ENCODE assay signal across 8 cellular contexts in genomic region chr18:5057348-5058012, GRCh38.
A peak's percentile ranks its signal among the peaks of the same experiment; 100 is the strongest.
DNase-seq lines count a peak whose midpoint lies in the region; ATAC-seq and TF ChIP-seq lines count a peak whose summit lies in the region.

No MANE protein-coding gene starts in this region.

- H3K27me3 Mint-ChIP-seq in activated naive CD4-positive, alpha-beta T cell treated with anti-CD3 and anti-CD28 coated beads, Interleukin-2, amount 10 ng/mL, durations not matched to agents 7 days and 5 days = peaks cover 7% of the 10 kb centered on the region

- ATAC-seq in GM21423 (IDR thresholded peaks at IDR 0.05; ENCODE audit: unreplicated experiment) = peak; percentile 81
- peak in 3 of 4 donors; percentile 63 to 77 (median 72) for ATAC-seq in heart left ventricle

- CTCF ChIA-PET in PC-9 (lab: Charles Lee) = no interaction called here
- CTCF ChIA-PET in activated naive CD4-positive, alpha-beta T cell treated with anti-CD3 and anti-CD28 coated beads, Interleukin-2, amount 10 ng/mL, durations not matched to agents 7 days and 5 days (lab: Charles Lee) = interaction anchor here (0.7 to 4.2 kb wide), 7 partner anchors 9 to 950 kb away, joined by 3 to 73 read pairs (median 3); no protein-coding TSS in a partner anchor

- H3K4me1 Mint-ChIP-seq in activated naive CD4-positive, alpha-beta T cell treated with anti-CD3 and anti-CD28 coated beads, Interleukin-2, amount 10 ng/mL, durations not matched to agents 7 days and 5 days = peaks cover 20% of the 10 kb centered on the region

- BruUV-seq in PC-9 (replicated peaks; lab: Mats Ljungman, UMichigan) = no TSS peak

- no peak overlapping the region for H3K4me3 ChIP-seq in PC-9
- peak overlapping the region in 1 of 12 donors; percentile 9 for H3K4me3 ChIP-seq in heart left ventricle

- WGBS in heart left ventricle, 4 donors = 13 to 18% (median 15%) methylated on average over 9 of the region's 9 CpGs

- H3K4me3 Mint-ChIP-seq in activated naive CD4-positive, alpha-beta T cell treated with anti-CD3 and anti-CD28 coated beads, Interleukin-2, amount 10 ng/mL, durations not matched to agents 7 days and 5 days = no peak overlapping the region

- H3K9me2 ChIP-seq in PC-9 (ENCODE audit: insufficient read depth) = no peaks in the 10 kb centered on the region

- peak; percentile 79 for DNase-seq in DMS79 treated with DMSO at 0.1 percent for 48 hours (lab: John Stamatoyannopoulos, UW)
- peak; percentile 42 for DNase-seq in HuH-7.5 (ENCODE audit: low spot score)
- peak in 1 of 2 experiments; percentile 50 for DNase-seq in PC-9
- DNase-seq in activated naive CD4-positive, alpha-beta T cell treated with anti-CD3 and anti-CD28 coated beads, Interleukin-2, amount 10 ng/mL, durations not matched to agents 7 days and 5 days = peak; percentile 70
- DNase-seq in heart left ventricle = peak; percentile 35 to 62 (median 58)
- peak; percentile 78 for DNase-seq in retina
- DNase-seq in NCI-H1048 (lab: John Stamatoyannopoulos, UW) = no peak

- H3K4me2 ChIP-seq in PC-9 = no peak overlapping the region

- peak overlapping the region; percentile 1 for H3K27ac Mint-ChIP-seq in activated naive CD4-positive, alpha-beta T cell treated with anti-CD3 and anti-CD28 coated beads, Interleukin-2, amount 10 ng/mL, durations not matched to agents 7 days and 5 days

- no peak overlapping the region for H3K27ac ChIP-seq in PC-9
- H3K27ac ChIP-seq in heart left ventricle = no peak overlapping the region

- POLR2A ChIA-PET in PC-9 (lab: Charles Lee; ENCODE audit: unreplicated experiment) = no interaction called here

- no peaks in the 10 kb centered on the region for H3F3A ChIP-seq in PC-9 (ENCODE audit: insufficient read depth, low read depth)

- TF ChIP-seq POLR2A in heart left ventricle (IDR thresholded peaks at IDR 0.05) = no peak

- H3K9me3 Mint-ChIP-seq in activated naive CD4-positive, alpha-beta T cell treated with anti-CD3 and anti-CD28 coated beads, Interleukin-2, amount 10 ng/mL, durations not matched to agents 7 days and 5 days = no peaks in the 10 kb centered on the region

- H3K36me3 ChIP-seq in PC-9 (ENCODE audit: low read depth) = no peaks in the 10 kb centered on the region
- no peaks in the 10 kb centered on the region for H3K36me3 ChIP-seq in heart left ventricle

- intact Hi-C loops in PC-9 (cut with micrococcal nuclease; ENCODE audit: unreplicated experiment) (loop anchor here (1.0 to 5.0 kb wide), 2 partner anchors 951 to 1060 kb away; no protein-coding TSS in a partner anchor), heart left ventricle (cut with DNase I) (loop anchor here in 8 of 10 donors (2.0 to 10.0 kb wide), 5 partner anchors 949 to 955 kb away; no protein-coding TSS in a partner anchor)

- H3K4me1 ChIP-seq in PC-9 (replicated peaks; ENCODE audit: insufficient read depth) = no peaks in the 10 kb centered on the region
- peaks cover 0 to 16% (median 0%) of the 10 kb centered on the region in 12 donors for H3K4me1 ChIP-seq in heart left ventricle

- H3K27me3 ChIP-seq in PC-9 (ENCODE audit: insufficient read depth, low read depth) (peaks cover 22% of the 10 kb centered on the region), heart left ventricle (no peaks in the 10 kb centered on the region)

- H2AFZ ChIP-seq in PC-9 = no peak overlapping the region

- no peaks in the 10 kb centered on the region for H3K9me3 ChIP-seq in PC-9 (ENCODE audit: insufficient read depth, low read depth)
- peaks cover 0 to 8% (median 0%) of the 10 kb centered on the region in 12 donors for H3K9me3 ChIP-seq in heart left ventricle

- no peaks in the 10 kb centered on the region for H3K79me2 ChIP-seq in PC-9 (ENCODE audit: low read depth)

- TF ChIP-seq CTCF in PC-9 (conservative IDR thresholded peaks at IDR 0.05) (peak; percentile 86), heart left ventricle (IDR thresholded peaks at IDR 0.05) (peak; percentile 48 to 76 (median 68))

- H4K20me1 ChIP-seq in PC-9 (ENCODE audit: insufficient read depth) = no peaks in the 10 kb centered on the region

- no peaks in the 10 kb centered on the region for H3K36me3 Mint-ChIP-seq in activated naive CD4-positive, alpha-beta T cell treated with anti-CD3 and anti-CD28 coated beads, Interleukin-2, amount 10 ng/mL, durations not matched to agents 7 days and 5 days
